16 cellular contexts compared by ENCODE assay signal in the genomic region with DNA sequence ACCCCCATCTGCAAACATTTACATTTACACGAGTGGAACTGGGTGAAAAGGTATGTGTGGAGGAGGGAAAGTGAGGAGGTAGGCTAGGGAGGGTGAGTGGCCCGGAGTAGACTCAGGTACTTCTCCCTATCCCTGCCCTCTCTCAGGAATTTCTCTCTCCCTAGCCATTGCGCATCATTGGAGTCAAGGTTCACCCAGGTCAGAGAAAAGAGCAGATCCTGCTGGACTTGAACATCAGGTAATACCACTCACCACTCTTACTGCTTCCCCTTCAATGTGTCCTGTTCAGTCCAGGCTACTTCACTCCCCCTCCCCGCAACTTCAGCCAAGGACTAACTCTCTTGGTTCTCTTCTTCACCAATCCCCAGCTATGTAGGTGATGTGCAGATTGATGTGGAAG. TPM values are rescaled to one million over a fixed set of nuclear protein-coding genes. Genes with fewer than 3 reads are reported as not detected.
A peak's percentile ranks its signal among the peaks of the same experiment; 100 is the strongest.
DNase-seq lines count a peak whose midpoint lies in the region; ATAC-seq, FAIRE-seq and TF ChIP-seq lines count a peak whose summit lies in the region.
"Had no signal": no experiment of that assay in that cellular context is flagged by ENCODE, and none has a peak within 500 bp of the region (broad histone marks: within the 10 kb centered on the region; RNA-seq: fewer than 3 reads in every experiment).

No MANE protein-coding gene starts in this region.

- FAIRE-seq in HepG2 (lab: Jason Lieb, UNC), result no peak

- peaks cover 17% of the 10 kb centered on the region for H3K79me2 ChIP-seq in HepG2 (ENCODE audit: insufficient read depth, low read length)

- peak overlapping the region; percentile 98 for H3K4me3 Mint-ChIP-seq in activated T-helper 17 cell treated with anti-CD3 and anti-CD28 coated beads, Interleukin-2, amount 50 U/mL, for 72 hours
- peak overlapping the region; percentile 97 for H3K4me3 Mint-ChIP-seq in natural killer cell

- H2AFZ ChIP-seq in HepG2 (ENCODE audit: low read length), result no peak overlapping the region

- H4K20me1 ChIP-seq in HepG2 (ENCODE audit: insufficient read depth, low read length), result no peaks in the 10 kb centered on the region

- CTCF ChIA-PET in HepG2 (lab: Yijun Ruan, JAX; ENCODE audit: low intra/inter-chr PET ratio, low total read pairs), result no interaction called here

- 69% methylated on average over 4 of the region's 4 CpGs for WGBS in HepG2 (ENCODE audit: low lambda C conversion rate)
- 50% methylated on average over 2 of the region's 4 CpGs for WGBS in right lobe of liver (ENCODE audit: insufficient coverage, low coverage, low lambda C conversion rate, missing lambda C conversion rate)

- TF ChIP-seq CTCF in HepG2 (CRISPR knock-in tag; IDR thresholded peaks at IDR 0.05) (no peak), right lobe of liver (IDR thresholded peaks at IDR 0.05) (no peak), natural killer cell (IDR thresholded peaks at IDR 0.05) (no peak)

- POLR2A ChIA-PET in HepG2 (lab: Yijun Ruan, JAX), result no interaction called here

- in situ Hi-C loops in HepG2 (cut with HindIII; ENCODE audit: extremely low pct_ligation_motif_present, low pct_unique_long_range_greater_than_20kb), result no loop called here

- H3K27ac Mint-ChIP-seq in activated T-helper 17 cell treated with anti-CD3 and anti-CD28 coated beads, Interleukin-2, amount 50 U/mL, for 72 hours, result peak overlapping the region; percentile 83
- H3K27ac Mint-ChIP-seq in natural killer cell, result peak overlapping the region; percentile 88 to 93

- H3K36me3 ChIP-seq in HepG2 (replicated peaks in 1 of 2; ENCODE audit: control insufficient read depth in 1 of 2, insufficient read depth in 2 of 2, low read length in 2 of 2), result peaks cover 17 to 38% of the 10 kb centered on the region in 2 experiments
- peaks cover 0 to 49% (median 28%) of the 10 kb centered on the region in 4 donors for H3K36me3 ChIP-seq in right lobe of liver
- H3K36me3 ChIP-seq: ovary had no signal

- H3K27me3 ChIP-seq in HepG2 (ENCODE audit: control insufficient read depth in 1 of 2, insufficient read depth in 2 of 2, low read length in 2 of 2), result no peaks in the 10 kb centered on the region
- no peaks in the 10 kb centered on the region for H3K27me3 ChIP-seq in right lobe of liver
- H3K27me3 ChIP-seq: BE2C, ovary had no signal

- H3K4me1 Mint-ChIP-seq in activated T-helper 17 cell treated with anti-CD3 and anti-CD28 coated beads, Interleukin-2, amount 50 U/mL, for 72 hours, result peaks cover 47% of the 10 kb centered on the region
- H3K4me1 Mint-ChIP-seq in natural killer cell, result peaks cover 51 to 57% of the 10 kb centered on the region in 2 donors

- H3K9me3 ChIP-seq in HepG2 (ENCODE audit: low read length) (no peaks in the 10 kb centered on the region), right lobe of liver (no peaks in the 10 kb centered on the region)
- H3K9me3 ChIP-seq: BE2C, ovary had no signal

- no peak for TF ChIP-seq RAD21 in HepG2 (CRISPR knock-in tag; IDR thresholded peaks at IDR 0.05)

- no TSS peak for BruUV-seq in HepG2 (replicated peaks; lab: Mats Ljungman, UMichigan)

- peaks cover 87% of the 10 kb centered on the region for H3K36me3 Mint-ChIP-seq in activated T-helper 17 cell treated with anti-CD3 and anti-CD28 coated beads, Interleukin-2, amount 50 U/mL, for 72 hours (ENCODE audit: low read depth)
- H3K36me3 Mint-ChIP-seq in natural killer cell, result peaks cover 20% of the 10 kb centered on the region

- H3K9ac ChIP-seq in HepG2 (ENCODE audit: insufficient read depth, low read depth, low read length), result no peak overlapping the region
- H3K9ac ChIP-seq: KMS-11 had no signal

- 0 out of 2 replicates have a peak overlapping the region, but pooled peaks have one; percentile 46 for H3K4me2 ChIP-seq in HepG2 (ENCODE audit: low read depth, low read length)

- ATAC-seq in HepG2 (no peak), right lobe of liver (no peak), natural killer cell (no peak)
- ATAC-seq in activated T-helper 17 cell treated with anti-CD3 and anti-CD28 coated beads, Interleukin-2, amount 50 U/mL, for 72 hours (replicated peaks), result no peak
- ATAC-seq: esophagus mucosa had no signal

- no peak for TF ChIP-seq POLR2A in HepG2 (IDR thresholded peaks at IDR 0.05; ENCODE audit: insufficient read depth in 1 of 2, low read depth in 2 of 2, low read length in 2 of 2)
- TF ChIP-seq POLR2A in right lobe of liver (IDR thresholded peaks at IDR 0.05), result no peak

- TF ChIP-seq EP300 in HepG2 (IDR thresholded peaks at IDR 0.05; ENCODE audit: low read depth in 2 of 2, low read length in 2 of 2) (no peak), HepG2 (CRISPR knock-in tag; IDR thresholded peaks at IDR 0.05; ENCODE audit: borderline replicate concordance) (no peak)

- H3K9me3 Mint-ChIP-seq in activated T-helper 17 cell treated with anti-CD3 and anti-CD28 coated beads, Interleukin-2, amount 50 U/mL, for 72 hours, result no peaks in the 10 kb centered on the region
- no peaks in the 10 kb centered on the region for H3K9me3 Mint-ChIP-seq in natural killer cell

- no peaks in the 10 kb centered on the region for H3K27me3 Mint-ChIP-seq in activated T-helper 17 cell treated with anti-CD3 and anti-CD28 coated beads, Interleukin-2, amount 50 U/mL, for 72 hours
- no peaks in the 10 kb centered on the region for H3K27me3 Mint-ChIP-seq in natural killer cell (ENCODE audit: low read depth in 2 of 2)

- DNase-seq in HepG2 (ENCODE audit: low spot score), result no peak
- DNase-seq in right lobe of liver, result no peak
- DNase-seq in natural killer cell, result no peak
- DNase-seq in caudate nucleus (lab: John Stamatoyannopoulos, UW), result no peak
- DNase-seq in RPMI8226, result no peak
- no peak for DNase-seq in NCI-H82 (lab: John Stamatoyannopoulos, UW)
- no peak for DNase-seq in posterior vena cava (ENCODE audit: low spot score)
- DNase-seq: BE2C, cerebellar nuclear complex, EL, NCI-H748 treated with DMSO at 0.1 percent for 48 hours, ovary, SHP77 treated with DMSO at 0.1 percent for 48 hours had no signal

- H3K4me1 ChIP-seq in HepG2 (ENCODE audit: insufficient read depth, low read length) (peaks cover 34% of the 10 kb centered on the region), right lobe of liver (peaks cover 0 to 27% (median 11%) of the 10 kb centered on the region in 4 donors)

- H3K4me3 ChIP-seq in HepG2 (replicated peaks in 1 of 3; ENCODE audit: insufficient read depth in 1 of 3, low read depth in 2 of 3, low read length in 3 of 3), result no peak overlapping the region
- H3K4me3 ChIP-seq in right lobe of liver, result no peak overlapping the region
- H3K4me3 ChIP-seq: ovary had no signal

- intact Hi-C loops in HepG2 (cut with micrococcal nuclease; ENCODE audit: unreplicated experiment), result no loop called here
- intact Hi-C loops in right lobe of liver (cut with DNase I), result loop anchor here in 1 of 2 donors (5.0 kb wide), 1 partner anchor 56 kb away; a partner anchor contains a TSS
- intact Hi-C loops in natural killer cell (cut with micrococcal nuclease), result no loop called here
- intact Hi-C loops in posterior vena cava (cut with DNase I), result no loop called here

- H3K27ac ChIP-seq in HepG2 (ENCODE audit: extremely low read length, insufficient read depth, low read length) (no peak overlapping the region), right lobe of liver (no peak overlapping the region), caudate nucleus (ENCODE audit: low read depth, low read length) (no peak overlapping the region)
- H3K27ac ChIP-seq: KMS-11 had no signal

RNA-seq across cellular contexts. Expression of a gene that starts 2.8 kb away (rescaled TPM):
- total RNA-seq in HepG2 (2016; rRNA removed; fragmentation: Illumina TruSeq; extraction: Trizol) (30.1 and 66.9 TPM in 2 replicates), right lobe of liver (100 to 1,000 TPM in 1 of 6 experiments, 10 to 100 TPM in 5; 56.5 to 117 (median 70.3) TPM), natural killer cell (100 to 1,000 TPM; 198 to 215 (median 199) TPM), posterior vena cava (100 to 1,000 TPM; 113 to 120 TPM)
- 6.1 and 7.8 TPM in 2 replicates for total RNA-seq in HepG2 (2016; cell fraction: cytosol; rRNA removed; fragmentation: Illumina TruSeq; extraction: Trizol; ENCODE audit: low read depth)
- 27.6 and 70.9 TPM in 2 replicates for total RNA-seq in HepG2 (2016; cell fraction: insoluble cytoplasmic fraction; rRNA removed; fragmentation: Illumina TruSeq; extraction: Trizol)
- 12.4 and 14.5 TPM in 2 replicates for total RNA-seq in HepG2 (2016; cell fraction: membrane; rRNA removed; fragmentation: Illumina TruSeq; extraction: Trizol)
- total RNA-seq in HepG2 (2016; cell fraction: nucleus; rRNA removed; fragmentation: Illumina TruSeq; extraction: Trizol), result 74.2 and 79.4 TPM in 2 replicates
- polyA plus RNA-seq in HepG2 (2011; rRNA removed), result 71.0 and 80.1 TPM in 2 replicates
- polyA plus RNA-seq in HepG2 (2011; cell fraction: cytosol; rRNA removed), result 65.6 and 71.7 TPM in 2 replicates
- 144 and 146 TPM in 2 replicates for polyA plus RNA-seq in HepG2 (2011; cell fraction: nucleus; rRNA removed)
- polyA plus RNA-seq in HepG2 (2012), result 27.6 and 29.6 TPM in 2 replicates
- polyA plus RNA-seq in HepG2 (2016; cell fraction: cytosol; fragmentation: Illumina TruSeq; extraction: Trizol; ENCODE audit: low read depth), result 4.5 and 6.5 TPM in 2 replicates
- polyA plus RNA-seq in HepG2 (2016; cell fraction: insoluble cytoplasmic fraction; fragmentation: Illumina TruSeq; extraction: Trizol; ENCODE audit: low read depth), result 22.5 and 29.6 TPM in 2 replicates
- 9.2 and 9.6 TPM in 2 replicates for polyA plus RNA-seq in HepG2 (2016; cell fraction: membrane; fragmentation: Illumina TruSeq; extraction: Trizol; ENCODE audit: low read depth)
- polyA plus RNA-seq in HepG2 (2016; cell fraction: nucleus; fragmentation: Illumina TruSeq; extraction: Trizol; ENCODE audit: insufficient read depth, low read depth), result 105 and 109 TPM in 2 replicates
- 191 and 267 TPM in 2 replicates for polyA minus RNA-seq in HepG2 (2011; rRNA and poly(A)+ RNA removed; ENCODE audit: low replicate concordance)
- polyA minus RNA-seq in HepG2 (2011; cell fraction: cytosol; rRNA and poly(A)+ RNA removed), result 75.6 and 84.1 TPM in 2 replicates
- polyA minus RNA-seq in HepG2 (2011; cell fraction: nucleus; rRNA and poly(A)+ RNA removed), result 47.8 and 73.0 TPM in 2 replicates
- 100 to 1,000 TPM; 234 to 236 TPM for total RNA-seq in activated T-helper 17 cell treated with anti-CD3 and anti-CD28 coated beads, Interleukin-2, amount 50 U/mL, for 72 hours

RNA-seq across cellular contexts. Expression of a gene that starts 12.8 kb away (rescaled TPM):
- total RNA-seq in HepG2 (2016; rRNA removed; fragmentation: Illumina TruSeq; extraction: Trizol) (1.9 and 2.3 TPM in 2 replicates), right lobe of liver (1 to 10 TPM; 1.7 to 5.4 (median 3.2) TPM), natural killer cell (10 to 100 TPM; 12.0 to 24.3 (median 16.2) TPM), posterior vena cava (1 to 10 TPM; 7.9 to 8.0 TPM)
- 3.2 and 3.7 TPM in 2 replicates for total RNA-seq in HepG2 (2016; cell fraction: cytosol; rRNA removed; fragmentation: Illumina TruSeq; extraction: Trizol; ENCODE audit: low read depth)
- total RNA-seq in HepG2 (2016; cell fraction: insoluble cytoplasmic fraction; rRNA removed; fragmentation: Illumina TruSeq; extraction: Trizol), result 1.6 and 2.5 TPM in 2 replicates
- 2.0 and 3.1 TPM in 2 replicates for total RNA-seq in HepG2 (2016; cell fraction: membrane; rRNA removed; fragmentation: Illumina TruSeq; extraction: Trizol)
- 2.9 and 4.3 TPM in 2 replicates for total RNA-seq in HepG2 (2016; cell fraction: nucleus; rRNA removed; fragmentation: Illumina TruSeq; extraction: Trizol)
- polyA plus RNA-seq in HepG2 (2011; rRNA removed), result 0.70 and 0.98 TPM in 2 replicates
- 0.58 and 0.59 TPM in 2 replicates for polyA plus RNA-seq in HepG2 (2011; cell fraction: cytosol; rRNA removed)
- 2.0 and 2.3 TPM in 2 replicates for polyA plus RNA-seq in HepG2 (2011; cell fraction: nucleus; rRNA removed)
- 0.99 and 1.0 TPM in 2 replicates for polyA plus RNA-seq in HepG2 (2012)
- polyA plus RNA-seq in HepG2 (2016; cell fraction: cytosol; fragmentation: Illumina TruSeq; extraction: Trizol; ENCODE audit: low read depth), result 0.17 and 0.23 TPM in 2 replicates
- polyA plus RNA-seq in HepG2 (2016; cell fraction: insoluble cytoplasmic fraction; fragmentation: Illumina TruSeq; extraction: Trizol; ENCODE audit: low read depth), result 1.2 and 1.5 TPM in 2 replicates
- 0.38 and 0.55 TPM in 2 replicates for polyA plus RNA-seq in HepG2 (2016; cell fraction: membrane; fragmentation: Illumina TruSeq; extraction: Trizol; ENCODE audit: low read depth)
- 2.3 and 2.8 TPM in 2 replicates for polyA plus RNA-seq in HepG2 (2016; cell fraction: nucleus; fragmentation: Illumina TruSeq; extraction: Trizol; ENCODE audit: insufficient read depth, low read depth)
- 5.6 and 16.3 TPM in 2 replicates for polyA minus RNA-seq in HepG2 (2011; rRNA and poly(A)+ RNA removed; ENCODE audit: low replicate concordance)
- 1.8 and 2.6 TPM in 2 replicates for polyA minus RNA-seq in HepG2 (2011; cell fraction: cytosol; rRNA and poly(A)+ RNA removed)
- polyA minus RNA-seq in HepG2 (2011; cell fraction: nucleus; rRNA and poly(A)+ RNA removed), result 8.6 and 8.8 TPM in 2 replicates
- total RNA-seq in activated T-helper 17 cell treated with anti-CD3 and anti-CD28 coated beads, Interleukin-2, amount 50 U/mL, for 72 hours, result 1 to 10 TPM; 7.8 to 8.0 TPM

RNA-seq across cellular contexts. Expression of a gene that starts 14.4 kb away (rescaled TPM):
- total RNA-seq in HepG2 (2016; rRNA removed; fragmentation: Illumina TruSeq; extraction: Trizol) (4,012 and 4,443 TPM in 2 replicates), right lobe of liver (1,000 to 10,000 TPM in 4 of 6 experiments, 100 to 1,000 TPM in 2; 516 to 1,547 (median 1,257) TPM), natural killer cell (1,000 to 10,000 TPM; 2,342 to 3,083 (median 3,009) TPM), posterior vena cava (1,000 to 10,000 TPM; 2,364 to 2,753 TPM)
- total RNA-seq in HepG2 (2016; cell fraction: cytosol; rRNA removed; fragmentation: Illumina TruSeq; extraction: Trizol; ENCODE audit: low read depth), result 4,595 and 4,984 TPM in 2 replicates
- total RNA-seq in HepG2 (2016; cell fraction: insoluble cytoplasmic fraction; rRNA removed; fragmentation: Illumina TruSeq; extraction: Trizol), result 3,905 and 4,309 TPM in 2 replicates
- total RNA-seq in HepG2 (2016; cell fraction: membrane; rRNA removed; fragmentation: Illumina TruSeq; extraction: Trizol), result 8,921 and 9,031 TPM in 2 replicates
- 1,404 and 1,661 TPM in 2 replicates for total RNA-seq in HepG2 (2016; cell fraction: nucleus; rRNA removed; fragmentation: Illumina TruSeq; extraction: Trizol)
- polyA plus RNA-seq in HepG2 (2011; rRNA removed), result 6,595 and 7,670 TPM in 2 replicates
- polyA plus RNA-seq in HepG2 (2011; cell fraction: cytosol; rRNA removed), result 10,426 and 10,610 TPM in 2 replicates
- polyA plus RNA-seq in HepG2 (2011; cell fraction: nucleus; rRNA removed), result 2,744 and 3,913 TPM in 2 replicates
- 6,590 and 7,439 TPM in 2 replicates for polyA plus RNA-seq in HepG2 (2012)
- polyA plus RNA-seq in HepG2 (2016; cell fraction: cytosol; fragmentation: Illumina TruSeq; extraction: Trizol; ENCODE audit: low read depth), result 4,736 and 5,581 TPM in 2 replicates
- 3,730 and 4,210 TPM in 2 replicates for polyA plus RNA-seq in HepG2 (2016; cell fraction: insoluble cytoplasmic fraction; fragmentation: Illumina TruSeq; extraction: Trizol; ENCODE audit: low read depth)
- polyA plus RNA-seq in HepG2 (2016; cell fraction: membrane; fragmentation: Illumina TruSeq; extraction: Trizol; ENCODE audit: low read depth), result 7,715 and 8,246 TPM in 2 replicates
- polyA plus RNA-seq in HepG2 (2016; cell fraction: nucleus; fragmentation: Illumina TruSeq; extraction: Trizol; ENCODE audit: insufficient read depth, low read depth), result 2,380 and 2,524 TPM in 2 replicates
- 1,172 and 2,100 TPM in 2 replicates for polyA minus RNA-seq in HepG2 (2011; rRNA and poly(A)+ RNA removed; ENCODE audit: low replicate concordance)
- polyA minus RNA-seq in HepG2 (2011; cell fraction: cytosol; rRNA and poly(A)+ RNA removed), result 821 and 951 TPM in 2 replicates
- polyA minus RNA-seq in HepG2 (2011; cell fraction: nucleus; rRNA and poly(A)+ RNA removed), result 395 and 501 TPM in 2 replicates
- 1,000 to 10,000 TPM; 4,564 to 4,582 TPM for total RNA-seq in activated T-helper 17 cell treated with anti-CD3 and anti-CD28 coated beads, Interleukin-2, amount 50 U/mL, for 72 hours

RNA-seq across cellular contexts. Expression of a gene that starts 21.5 kb away (rescaled TPM):
- total RNA-seq in HepG2 (2016; rRNA removed; fragmentation: Illumina TruSeq; extraction: Trizol) (75.7 and 76.5 TPM in 2 replicates), right lobe of liver (10 to 100 TPM in 5 of 6 experiments, 1 to 10 TPM in 1; 4.9 to 18.7 (median 12.6) TPM), natural killer cell (1 to 10 TPM; 6.7 to 8.9 (median 7.4) TPM), posterior vena cava (10 to 100 TPM; 32.9 to 35.7 TPM)
- total RNA-seq in HepG2 (2016; cell fraction: cytosol; rRNA removed; fragmentation: Illumina TruSeq; extraction: Trizol; ENCODE audit: low read depth), result 325 and 392 TPM in 2 replicates
- 64.5 and 75.8 TPM in 2 replicates for total RNA-seq in HepG2 (2016; cell fraction: insoluble cytoplasmic fraction; rRNA removed; fragmentation: Illumina TruSeq; extraction: Trizol)
- 194 and 230 TPM in 2 replicates for total RNA-seq in HepG2 (2016; cell fraction: membrane; rRNA removed; fragmentation: Illumina TruSeq; extraction: Trizol)
- total RNA-seq in HepG2 (2016; cell fraction: nucleus; rRNA removed; fragmentation: Illumina TruSeq; extraction: Trizol), result 25.1 and 31.8 TPM in 2 replicates
- 81.4 and 88.7 TPM in 2 replicates for polyA plus RNA-seq in HepG2 (2011; rRNA removed)
- polyA plus RNA-seq in HepG2 (2011; cell fraction: cytosol; rRNA removed), result 101 and 116 TPM in 2 replicates
- polyA plus RNA-seq in HepG2 (2011; cell fraction: nucleus; rRNA removed), result 53.0 and 71.7 TPM in 2 replicates
- 71.1 and 77.9 TPM in 2 replicates for polyA plus RNA-seq in HepG2 (2012)
- polyA plus RNA-seq in HepG2 (2016; cell fraction: cytosol; fragmentation: Illumina TruSeq; extraction: Trizol; ENCODE audit: low read depth), result 374 and 492 TPM in 2 replicates
- polyA plus RNA-seq in HepG2 (2016; cell fraction: insoluble cytoplasmic fraction; fragmentation: Illumina TruSeq; extraction: Trizol; ENCODE audit: low read depth), result 78.1 and 85.3 TPM in 2 replicates
- polyA plus RNA-seq in HepG2 (2016; cell fraction: membrane; fragmentation: Illumina TruSeq; extraction: Trizol; ENCODE audit: low read depth), result 220 and 254 TPM in 2 replicates
- 77.1 and 86.6 TPM in 2 replicates for polyA plus RNA-seq in HepG2 (2016; cell fraction: nucleus; fragmentation: Illumina TruSeq; extraction: Trizol; ENCODE audit: insufficient read depth, low read depth)
- 23.8 and 38.6 TPM in 2 replicates for polyA minus RNA-seq in HepG2 (2011; rRNA and poly(A)+ RNA removed; ENCODE audit: low replicate concordance)
- polyA minus RNA-seq in HepG2 (2011; cell fraction: cytosol; rRNA and poly(A)+ RNA removed), result 16.8 and 20.3 TPM in 2 replicates
- 14.3 and 20.6 TPM in 2 replicates for polyA minus RNA-seq in HepG2 (2011; cell fraction: nucleus; rRNA and poly(A)+ RNA removed)
- 100 to 1,000 TPM in 1 of 2 donors, 10 to 100 TPM in 1; 96.9 to 114 TPM for total RNA-seq in activated T-helper 17 cell treated with anti-CD3 and anti-CD28 coated beads, Interleukin-2, amount 50 U/mL, for 72 hours

RNA-seq across cellular contexts. Expression of a gene that starts 26.5 kb away (rescaled TPM):
- total RNA-seq in HepG2 (2016; rRNA removed; fragmentation: Illumina TruSeq; extraction: Trizol) (240 and 281 TPM in 2 replicates), right lobe of liver (10 to 100 TPM; 29.7 to 82.4 (median 36.6) TPM), natural killer cell (10 to 100 TPM; 78.5 to 86.4 (median 79.7) TPM), posterior vena cava (10 to 100 TPM; 59.3 to 71.7 TPM)
- total RNA-seq in HepG2 (2016; cell fraction: cytosol; rRNA removed; fragmentation: Illumina TruSeq; extraction: Trizol; ENCODE audit: low read depth), result 34.6 and 38.4 TPM in 2 replicates
- 238 and 272 TPM in 2 replicates for total RNA-seq in HepG2 (2016; cell fraction: insoluble cytoplasmic fraction; rRNA removed; fragmentation: Illumina TruSeq; extraction: Trizol)
- total RNA-seq in HepG2 (2016; cell fraction: membrane; rRNA removed; fragmentation: Illumina TruSeq; extraction: Trizol), result 70.8 and 76.3 TPM in 2 replicates
- 107 and 120 TPM in 2 replicates for total RNA-seq in HepG2 (2016; cell fraction: nucleus; rRNA removed; fragmentation: Illumina TruSeq; extraction: Trizol)
- polyA plus RNA-seq in HepG2 (2011; rRNA removed), result 115 and 147 TPM in 2 replicates
- polyA plus RNA-seq in HepG2 (2011; cell fraction: cytosol; rRNA removed), result 101 and 136 TPM in 2 replicates
- polyA plus RNA-seq in HepG2 (2011; cell fraction: nucleus; rRNA removed), result 71.8 and 88.2 TPM in 2 replicates
- polyA plus RNA-seq in HepG2 (2012), result 112 and 121 TPM in 2 replicates
- polyA plus RNA-seq in HepG2 (2016; cell fraction: cytosol; fragmentation: Illumina TruSeq; extraction: Trizol; ENCODE audit: low read depth), result 42.2 and 43.3 TPM in 2 replicates
- 357 and 380 TPM in 2 replicates for polyA plus RNA-seq in HepG2 (2016; cell fraction: insoluble cytoplasmic fraction; fragmentation: Illumina TruSeq; extraction: Trizol; ENCODE audit: low read depth)
- 55.0 and 58.3 TPM in 2 replicates for polyA plus RNA-seq in HepG2 (2016; cell fraction: membrane; fragmentation: Illumina TruSeq; extraction: Trizol; ENCODE audit: low read depth)
- polyA plus RNA-seq in HepG2 (2016; cell fraction: nucleus; fragmentation: Illumina TruSeq; extraction: Trizol; ENCODE audit: insufficient read depth, low read depth), result 190 and 200 TPM in 2 replicates
- 51.1 and 143 TPM in 2 replicates for polyA minus RNA-seq in HepG2 (2011; rRNA and poly(A)+ RNA removed; ENCODE audit: low replicate concordance)
- polyA minus RNA-seq in HepG2 (2011; cell fraction: cytosol; rRNA and poly(A)+ RNA removed), result 71.0 and 74.1 TPM in 2 replicates
- polyA minus RNA-seq in HepG2 (2011; cell fraction: nucleus; rRNA and poly(A)+ RNA removed), result 70.0 and 97.2 TPM in 2 replicates
- 100 to 1,000 TPM; 213 to 427 TPM for total RNA-seq in activated T-helper 17 cell treated with anti-CD3 and anti-CD28 coated beads, Interleukin-2, amount 50 U/mL, for 72 hours
